ENCODE assay signal across 8 cellular contexts in genomic region chr7:24727165-24728120, GRCh38. TPM values are rescaled to one million over a fixed set of nuclear protein-coding genes. Genes with fewer than 3 reads are reported as not detected.
DNase-seq lines count a peak whose midpoint lies in the region; ATAC-seq and TF ChIP-seq lines count a peak whose summit lies in the region.

No MANE protein-coding gene starts in this region.

- no peak for TF ChIP-seq POLR2A in suprapubic skin (IDR thresholded peaks at IDR 0.05)

- H3K27me3 ChIP-seq in RWPE2 (ENCODE audit: insufficient read depth, poor library complexity, severe bottlenecking): no peaks in the 10 kb centered on the region
- H3K27me3 ChIP-seq in upper lobe of right lung: no peaks in the 10 kb centered on the region
- no peaks in the 10 kb centered on the region for H3K27me3 ChIP-seq in suprapubic skin

- TF ChIP-seq CTCF in RWPE2 (IDR thresholded peaks at IDR 0.05; ENCODE audit: poor library complexity, severe bottlenecking): no peak
- TF ChIP-seq CTCF in upper lobe of right lung (IDR thresholded peaks at IDR 0.05): no peak
- no peak for TF ChIP-seq CTCF in suprapubic skin (IDR thresholded peaks at IDR 0.05)

- no peaks in the 10 kb centered on the region for H3K4me1 ChIP-seq in RWPE2 (ENCODE audit: insufficient read depth, poor library complexity, severe bottlenecking)
- H3K4me1 ChIP-seq in upper lobe of right lung: no peaks in the 10 kb centered on the region
- H3K4me1 ChIP-seq in suprapubic skin: peaks cover 9% of the 10 kb centered on the region

- intact Hi-C loops in upper lobe of right lung (cut with DNase I): no loop called here

- H3K4me3 ChIP-seq in RWPE2 (ENCODE audit: severe bottlenecking) (no peak overlapping the region), upper lobe of right lung (no peak overlapping the region), suprapubic skin (no peak overlapping the region)

- H3K36me3 ChIP-seq in RWPE2 (ENCODE audit: low read depth): peaks cover 9% of the 10 kb centered on the region; the same call in 1 of the 2 replicates
- H3K36me3 ChIP-seq in upper lobe of right lung: no peaks in the 10 kb centered on the region
- no peaks in the 10 kb centered on the region for H3K36me3 ChIP-seq in suprapubic skin

- WGBS in suprapubic skin: 90% methylated on average over 13 of the region's 13 CpGs

- ATAC-seq in HG02938 (IDR thresholded peaks at IDR 0.05; ENCODE audit: unreplicated experiment) (peak; percentile 77), RWPE2 (ENCODE audit: low read depth) (no peak), upper lobe of right lung (peak; percentile 19), GM19324 (IDR thresholded peaks at IDR 0.05; ENCODE audit: low FRiP score, unreplicated experiment) (no peak)

- no peak for TF ChIP-seq EP300 in suprapubic skin (IDR thresholded peaks at IDR 0.05)

- peak; percentile 55 for DNase-seq in activated CD8-positive, alpha-beta memory T cell treated with anti-CD3 and anti-CD28 coated beads for 24 hours
- DNase-seq in activated CD8-positive, alpha-beta memory T cell treated with anti-CD3 and anti-CD28 coated beads, Interleukin-2, amount 50 U/mL, for 48 hours: no peak
- peak; percentile 29 for DNase-seq in RWPE2 (ENCODE audit: low spot score)
- no peak for DNase-seq in upper lobe of right lung
- no peak for DNase-seq in DMS53 treated with DMSO at 0.1 percent for 48 hours (lab: John Stamatoyannopoulos, UW; ENCODE audit: unreplicated experiment)
- no peak for DNase-seq in suprapubic skin (ENCODE audit: low spot score in 2 of 2)

- H3K27ac ChIP-seq in RWPE2 (ENCODE audit: poor library complexity, severe bottlenecking) (no peak overlapping the region), upper lobe of right lung (no peak overlapping the region), suprapubic skin (no peak overlapping the region)

- no peaks in the 10 kb centered on the region for H3K9me3 ChIP-seq in RWPE2 (ENCODE audit: severe bottlenecking)
- H3K9me3 ChIP-seq in upper lobe of right lung: no peaks in the 10 kb centered on the region
- no peaks in the 10 kb centered on the region for H3K9me3 ChIP-seq in suprapubic skin

RNA-seq across cellular contexts. Expression of gene GSDME, which starts 29.8 kb away (rescaled TPM):
- total RNA-seq in upper lobe of right lung (13.4 TPM), suprapubic skin (1 to 10 TPM; 1.4 to 7.2 (median 2.5) TPM)

Comparison
In these comparisons a context has a peak if more than half of its experiments do, and no peak if none do; other contexts are left out.
1. DNase-seq: peak in activated CD8-positive, alpha-beta memory T cell treated with anti-CD3 and anti-CD28 coated beads for 24 hours (single experiment) and RWPE2 (single experiment); none in activated CD8-positive, alpha-beta memory T cell treated with anti-CD3 and anti-CD28 coated beads, Interleukin-2, amount 50 U/mL, for 48 hours (single experiment), upper lobe of right lung (single experiment), DMS53 treated with DMSO at 0.1 percent for 48 hours (single experiment) and suprapubic skin (0 of 2).
2. ATAC-seq: peak in HG02938 (single experiment) and upper lobe of right lung (single experiment); none in RWPE2 (single experiment) and GM19324 (single experiment).